In the genomic region with DNA sequence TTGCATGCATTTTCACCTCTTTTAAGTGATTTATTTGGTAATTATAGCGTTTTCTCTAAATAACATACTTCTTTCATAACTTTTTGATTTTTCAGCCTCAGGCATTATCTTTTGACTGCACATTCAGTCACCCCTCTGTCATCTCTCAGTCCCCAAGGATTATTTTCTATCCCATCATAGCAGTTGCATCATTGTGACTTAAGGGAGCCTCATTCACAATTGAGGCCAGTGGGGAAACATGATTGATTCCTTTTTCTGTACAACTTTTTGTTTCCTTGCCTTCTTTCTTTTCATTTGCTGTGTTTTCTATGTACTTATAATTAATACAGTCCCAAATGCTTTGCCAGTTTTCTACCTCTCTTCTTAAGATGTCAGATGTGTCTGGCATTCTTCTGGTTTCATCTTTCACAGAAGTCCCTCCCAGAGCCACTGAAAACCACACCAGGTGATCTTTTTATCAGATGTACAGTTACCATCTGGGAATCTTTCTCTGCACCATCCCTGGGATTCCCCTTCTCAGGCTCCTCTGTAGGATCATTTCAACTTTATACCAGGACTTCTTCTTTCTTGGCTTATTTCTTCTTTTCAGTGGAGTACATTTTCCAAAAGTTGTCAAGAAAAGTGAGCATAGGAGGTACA, we compare ENCODE assay signal across 19 cellular contexts.
DNase-seq lines count a peak whose midpoint lies in the region; TF ChIP-seq lines count a peak whose summit lies in the region.
"Had no signal": no experiment of that assay in that cellular context is flagged by ENCODE, and none has a peak within 500 bp of the region (broad histone marks: within the 10 kb centered on the region; RNA-seq: fewer than 3 reads in every experiment).

No MANE protein-coding gene starts in this region.

- H3K27ac ChIP-seq in MM.1S (ENCODE audit: low read length), result peak overlapping the region; percentile 31; the same call in 1 of the 2 replicates
- H3K27ac ChIP-seq in ovary, result no peak overlapping the region
- H3K27ac ChIP-seq: heart left ventricle, pancreas had no signal

- peak overlapping the region; percentile 17; the same call in 1 of the 2 replicates for H2AFZ ChIP-seq in MM.1S (ENCODE audit: low read length)

- TF ChIP-seq EP300 in ovary (IDR thresholded peaks at IDR 0.05), result no peak

- 76 to 90% (median 79%) methylated on average over 1 of the region's 1 CpG for WGBS in ovary, 3 donors

- H3K27me3 ChIP-seq in MM.1S (replicated peaks; ENCODE audit: insufficient read depth, low read length) (no peaks in the 10 kb centered on the region), ovary (no peaks in the 10 kb centered on the region)
- H3K27me3 ChIP-seq: heart left ventricle, pancreas had no signal

- intact Hi-C loops in ovary (cut with DNase I), result no loop called here

- no peaks in the 10 kb centered on the region for H3K79me2 ChIP-seq in MM.1S (ENCODE audit: low read length)

- TF ChIP-seq POLR2A in ovary (IDR thresholded peaks at IDR 0.05), result no peak

- H3K36me3 ChIP-seq in MM.1S (replicated peaks; ENCODE audit: insufficient read depth, low read length), result no peaks in the 10 kb centered on the region
- H3K36me3 ChIP-seq in ovary, result no peaks in the 10 kb centered on the region
- H3K36me3 ChIP-seq: heart left ventricle, pancreas had no signal

- H3K9me2 ChIP-seq in MM.1S (replicated peaks; ENCODE audit: insufficient read depth, low read length), result no peaks in the 10 kb centered on the region

- no peak overlapping the region; the same call in 1 of the 2 replicates for H3K9ac ChIP-seq in MM.1S (ENCODE audit: low read length)

- peaks cover 18% of the 10 kb centered on the region for H3K4me1 ChIP-seq in MM.1S (ENCODE audit: low read length)
- no peaks in the 10 kb centered on the region for H3K4me1 ChIP-seq in ovary (ENCODE audit: insufficient read depth)
- H3K4me1 ChIP-seq: pancreas had no signal

- H3K4me3 ChIP-seq in MM.1S (ENCODE audit: low read length) (no peak overlapping the region; the same call in 1 of the 2 replicates), ovary (no peak overlapping the region)
- H3K4me3 ChIP-seq: heart left ventricle, pancreas, skin epidermis had no signal

- no peaks in the 10 kb centered on the region for H4K20me1 ChIP-seq in MM.1S (ENCODE audit: insufficient read depth, low read length)

- H3F3A ChIP-seq in MM.1S (ENCODE audit: insufficient read depth, low read length), result peaks cover 12% of the 10 kb centered on the region; the same call in 1 of the 2 replicates

- H3K4me2 ChIP-seq in MM.1S (ENCODE audit: low read depth, low read length), result peak overlapping the region; percentile 43

- H3K9me3 ChIP-seq in MM.1S (replicated peaks; ENCODE audit: insufficient read depth, low read length), result no peaks in the 10 kb centered on the region
- H3K9me3 ChIP-seq in ovary, result no peaks in the 10 kb centered on the region
- H3K9me3 ChIP-seq: pancreas had no signal

- TF ChIP-seq CTCF in MM.1S (IDR thresholded peaks at IDR 0.05; ENCODE audit: low read length), result no peak
- no peak for TF ChIP-seq CTCF in ovary (IDR thresholded peaks at IDR 0.05)

- DNase-seq in EL, result peak; percentile 32
- DNase-seq in MM.1S, result peak; percentile 48
- DNase-seq in dedifferentiated amniotic fluid mesenchymal stem cell (ENCODE audit: extremely low spot score), result peak; percentile 41
- peak; percentile 57 for DNase-seq in myocyte (ENCODE audit: low read depth)
- DNase-seq in NCI-H2227 treated with DMSO at 0.1 percent for 48 hours (lab: John Stamatoyannopoulos, UW), result no peak
- no peak for DNase-seq in NK-92 (lab: John Stamatoyannopoulos, UW; ENCODE audit: unreplicated experiment)
- DNase-seq in ovary, result no peak
- DNase-seq in NCI-H345 treated with DMSO at 0.1 percent for 48 hours (lab: John Stamatoyannopoulos, UW; ENCODE audit: unreplicated experiment), result no peak
- DNase-seq: activated CD4-positive, alpha-beta memory T cell treated with anti-CD3 and anti-CD28 coated beads for 36 hours; activated naive CD8-positive, alpha-beta T cell treated with anti-CD3 and anti-CD28 coated beads, Interleukin-2, amount 10 ng/mL, durations not matched to agents 7 days and 5 days; activated T-cell treated with anti-CD3 and anti-CD28 coated beads, Interleukin-2, amount 50 U/mL, for 48 hours; Calu3; central memory CD4-positive, alpha-beta T cell; GF-D8; heart left ventricle; kidney; NCI-H1436 treated with DMSO at 0.1 percent for 48 hours; pancreas had no signal

Comparison
In these comparisons a context has a peak if more than half of its experiments do, and no peak if none do; other contexts are left out.
1. DNase-seq: peak in EL (single experiment), MM.1S (single experiment), dedifferentiated amniotic fluid mesenchymal stem cell (single experiment) and myocyte (single experiment); none in NCI-H2227 treated with DMSO at 0.1 percent for 48 hours (single experiment), NK-92 (single experiment), ovary (0 of 5) and NCI-H345 treated with DMSO at 0.1 percent for 48 hours (single experiment).